In the genomic region with DNA sequence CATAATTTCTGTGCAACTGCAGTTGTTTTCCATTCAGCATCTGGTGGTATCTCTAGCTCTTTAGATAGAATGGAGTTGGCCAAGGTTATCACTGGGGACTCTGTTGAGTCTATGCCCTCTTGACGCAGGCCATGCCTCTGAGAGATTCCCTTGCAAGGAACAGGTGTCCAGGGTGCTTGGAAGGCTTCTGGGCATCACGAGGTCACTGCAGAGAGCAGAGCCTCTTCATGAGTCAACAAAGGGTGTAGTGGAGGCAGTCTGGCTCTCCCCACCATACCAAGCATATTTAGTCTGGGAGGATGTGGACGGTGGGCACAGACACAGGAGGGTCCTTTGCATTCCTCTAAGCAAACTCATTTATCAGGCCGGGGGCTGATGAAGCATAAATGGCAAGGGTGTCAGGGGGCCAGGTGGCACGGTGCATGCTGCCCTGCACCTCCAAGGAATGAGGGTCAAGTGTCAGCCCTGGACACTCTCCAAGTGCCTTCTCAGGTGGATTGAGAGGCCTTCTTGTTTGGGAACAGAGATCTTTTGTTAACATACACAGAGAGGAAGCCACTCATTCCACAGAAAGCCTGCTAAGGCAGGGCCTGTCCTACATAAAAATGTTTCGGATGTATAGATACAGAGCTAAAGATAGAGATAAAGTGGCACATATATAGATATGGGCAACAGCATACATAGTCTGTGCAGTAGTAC, we compare ENCODE assay signal across 20 cellular contexts.
DNase-seq lines count a peak whose midpoint lies in the region; ATAC-seq and TF ChIP-seq lines count a peak whose summit lies in the region.
"Had no signal": no experiment of that assay in that cellular context is flagged by ENCODE, and none has a peak within 500 bp of the region (broad histone marks: within the 10 kb centered on the region; RNA-seq: fewer than 3 reads in every experiment).

No MANE protein-coding gene starts in this region.

- no peaks in the 10 kb centered on the region for H3K9me3 Mint-ChIP-seq in neural crest cell

- peak overlapping the region; percentile 14 for H3K27ac Mint-ChIP-seq in neural crest cell (ENCODE audit: unreplicated experiment)
- H3K27ac Mint-ChIP-seq: CD4-positive, CD25-positive, alpha-beta regulatory T cell; CD8-positive, alpha-beta memory T cell had no signal

- DNase-seq in kidney glomerular epithelial cell (lab: John Stamatoyannopoulos, UW) (peak; percentile 34), neural crest cell (ENCODE audit: low read depth, low spot score) (no peak), thyroid gland (peak; percentile 11 to 23), Peyer's patch (no peak)
- DNase-seq in effector CD8-positive, alpha-beta T cell (lab: John Stamatoyannopoulos, UW) = no peak
- DNase-seq: ACHN; BE2C; C1 segment of cervical spinal cord; CD4-positive, CD25-positive, alpha-beta regulatory T cell; CD8-positive, alpha-beta memory T cell; COR-L47; DMS 273 treated with DMSO at 0.1 percent for 48 hours; DMS53; DND-41; EL; GM23248 had no signal

- H3K36me3 ChIP-seq in thyroid gland (no peaks in the 10 kb centered on the region), Peyer's patch (no peaks in the 10 kb centered on the region)
- H3K36me3 ChIP-seq: BE2C, HAP-1 had no signal

- H3K27ac ChIP-seq in thyroid gland = no peak overlapping the region
- no peak overlapping the region for H3K27ac ChIP-seq in Peyer's patch
- H3K27ac ChIP-seq: GM23248, HL-60 had no signal

- no peaks in the 10 kb centered on the region for H3K27me3 Mint-ChIP-seq in neural crest cell (ENCODE audit: low read depth)
- H3K27me3 Mint-ChIP-seq: CD4-positive, CD25-positive, alpha-beta regulatory T cell; CD8-positive, alpha-beta memory T cell had no signal

- no peak for ATAC-seq in HG03175 (IDR thresholded peaks at IDR 0.05; ENCODE audit: unreplicated experiment)
- ATAC-seq in GM21381 (IDR thresholded peaks at IDR 0.05; ENCODE audit: unreplicated experiment) = no peak

- no peak for TF ChIP-seq POLR2A in thyroid gland (IDR thresholded peaks at IDR 0.05)
- TF ChIP-seq POLR2A in Peyer's patch (IDR thresholded peaks at IDR 0.05) = no peak

- no peak for TF ChIP-seq CTCF in neural crest cell (conservative IDR thresholded peaks at IDR 0.05)
- no peak for TF ChIP-seq CTCF in thyroid gland (IDR thresholded peaks at IDR 0.05)
- no peak for TF ChIP-seq CTCF in Peyer's patch (IDR thresholded peaks at IDR 0.05)

- H3K4me1 Mint-ChIP-seq in neural crest cell = no peaks in the 10 kb centered on the region
- H3K4me1 Mint-ChIP-seq: CD4-positive, CD25-positive, alpha-beta regulatory T cell; CD8-positive, alpha-beta memory T cell had no signal

- H3K4me3 ChIP-seq in thyroid gland (replicated peaks in 1 of 3) = no peak overlapping the region
- H3K4me3 ChIP-seq in Peyer's patch = no peak overlapping the region
- H3K4me3 ChIP-seq: GM23248, HAP-1 had no signal

- H3K9me3 ChIP-seq in thyroid gland = no peaks in the 10 kb centered on the region
- H3K9me3 ChIP-seq in Peyer's patch = no peaks in the 10 kb centered on the region
- H3K9me3 ChIP-seq: BE2C, HAP-1 had no signal

- H3K27me3 ChIP-seq in thyroid gland (no peaks in the 10 kb centered on the region), Peyer's patch (no peaks in the 10 kb centered on the region)
- H3K27me3 ChIP-seq: BE2C had no signal

- H3K36me3 Mint-ChIP-seq in neural crest cell (ENCODE audit: low read depth) = no peaks in the 10 kb centered on the region
- H3K36me3 Mint-ChIP-seq: CD4-positive, CD25-positive, alpha-beta regulatory T cell; CD8-positive, alpha-beta memory T cell had no signal

- intact Hi-C loops in thyroid gland (cut with DNase I) = no loop called here

- WGBS in thyroid gland, 2 donors = 46 to 68% methylated on average over 3 to 6 of the region's 6 CpGs

- no peak overlapping the region for H3K4me3 Mint-ChIP-seq in neural crest cell
- H3K4me3 Mint-ChIP-seq: CD8-positive, alpha-beta memory T cell had no signal

- H3K4me1 ChIP-seq in thyroid gland (no peaks in the 10 kb centered on the region), Peyer's patch (no peaks in the 10 kb centered on the region)
- H3K4me1 ChIP-seq: BE2C, HAP-1 had no signal

Comparison
In these comparisons a context has a peak if more than half of its experiments do, and no peak if none do; other contexts are left out.
1. DNase-seq: peak in kidney glomerular epithelial cell (single experiment) and thyroid gland (2 of 2); none in neural crest cell (single experiment), Peyer's patch (0 of 3) and effector CD8-positive, alpha-beta T cell (single experiment).